ENCODE assay signal across 1 cellular context in genomic region chr19:16337809-16338469, GRCh38.
TF ChIP-seq lines count a peak whose summit lies in the region.

No MANE protein-coding gene starts in this region.

TF ChIP-seq in SK-N-SH treated with all-trans-retinoic acid at 6 μM for 48 hours, 23 proteins besides CTCF, POLR2A, EP300 and RAD21 (continued from another document):
- TF ChIP-seq TSHZ2 (CRISPR knock-in tag; IDR thresholded peaks at IDR 0.05), result no peak
